1 cellular context compared by ENCODE assay signal in the genomic region with DNA sequence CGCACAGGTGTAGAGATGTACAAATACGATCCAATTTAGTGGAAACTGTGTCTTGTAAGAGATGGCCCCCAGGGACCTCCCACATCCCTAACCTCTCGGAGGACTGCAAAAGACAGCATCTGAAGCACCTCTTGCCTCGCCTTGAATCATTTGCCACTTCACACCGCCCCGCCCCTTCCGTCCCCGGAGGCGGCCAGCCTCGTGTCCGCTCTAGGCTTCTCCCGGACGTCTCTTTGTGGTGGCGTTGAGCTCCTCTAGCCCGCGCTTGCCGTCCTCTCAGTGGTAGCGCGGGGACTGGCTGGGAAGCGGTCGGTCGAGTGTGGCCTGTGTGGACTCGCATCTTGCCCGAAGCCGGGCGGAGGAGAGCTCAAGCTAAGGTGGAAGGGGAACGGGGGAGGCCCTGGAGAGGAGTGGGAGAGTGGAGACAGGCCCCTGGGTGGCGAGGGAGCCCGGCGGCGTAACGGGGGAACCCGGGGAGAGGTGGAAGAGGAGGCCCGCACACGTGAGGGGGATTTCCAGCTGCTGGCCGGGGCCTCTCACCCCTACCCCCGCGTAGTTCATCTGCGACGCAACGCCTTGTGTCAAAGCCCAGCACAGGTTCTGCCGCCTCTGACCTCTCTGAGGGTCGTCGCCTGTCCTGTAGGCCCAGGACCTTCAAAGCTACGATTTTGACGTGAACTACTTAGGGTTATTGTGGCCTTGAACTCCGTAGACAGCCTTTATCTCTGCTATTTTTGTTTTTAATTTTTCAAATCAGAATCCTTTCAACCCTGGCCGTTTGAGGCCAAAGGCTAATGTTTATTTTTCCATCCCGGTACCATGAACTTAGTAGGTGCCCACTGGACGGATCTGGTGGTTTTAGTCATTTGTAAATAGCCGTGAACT.
A peak's percentile ranks its signal among the peaks of the same experiment; 100 is the strongest.
TF ChIP-seq lines count a peak whose summit lies in the region.

A gene (plus strand): TSS at position 279 of the 885 bp plus-strand sequence. CDS start 7,845 bp downstream, outside the sequence.

TF ChIP-seq in HEK293, 187 proteins besides CTCF, POLR2A, EP300 and RAD21 (continued from another document and continues in another):
- TF ChIP-seq, protein P1, sequence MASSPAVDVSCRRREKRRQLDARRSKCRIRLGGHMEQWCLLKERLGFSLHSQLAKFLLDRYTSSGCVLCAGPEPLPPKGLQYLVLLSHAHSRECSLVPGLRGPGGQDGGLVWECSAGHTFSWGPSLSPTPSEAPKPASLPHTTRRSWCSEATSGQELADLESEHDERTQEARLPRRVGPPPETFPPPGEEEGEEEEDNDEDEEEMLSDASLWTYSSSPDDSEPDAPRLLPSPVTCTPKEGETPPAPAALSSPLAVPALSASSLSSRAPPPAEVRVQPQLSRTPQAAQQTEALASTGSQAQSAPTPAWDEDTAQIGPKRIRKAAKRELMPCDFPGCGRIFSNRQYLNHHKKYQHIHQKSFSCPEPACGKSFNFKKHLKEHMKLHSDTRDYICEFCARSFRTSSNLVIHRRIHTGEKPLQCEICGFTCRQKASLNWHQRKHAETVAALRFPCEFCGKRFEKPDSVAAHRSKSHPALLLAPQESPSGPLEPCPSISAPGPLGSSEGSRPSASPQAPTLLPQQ (tag by site-specific recombination; IDR thresholded peaks at IDR 0.05), result peak; percentile 70
- TF ChIP-seq ZNF629 (tag by site-specific recombination; IDR thresholded peaks at IDR 0.05), result peak; percentile 78
- TF ChIP-seq SP7 (tag by site-specific recombination; IDR thresholded peaks at IDR 0.05), result peak; percentile 82
- TF ChIP-seq ZBTB20 (tag by site-specific recombination; IDR thresholded peaks at IDR 0.05), result peak; percentile 90
- TF ChIP-seq MZF1 (tag by site-specific recombination; IDR thresholded peaks at IDR 0.05; ENCODE audit: borderline replicate concordance), result 0 out of 2 replicates have a peak, but pooled peaks have one; percentile 47
- peak; percentile 18; the same call in 1 of the 2 replicates for TF ChIP-seq HOXD13 (CRISPR knock-in tag; IDR thresholded peaks at IDR 0.05; ENCODE audit: borderline replicate concordance)
- peak; percentile 53; the same call in 1 of the 2 replicates for TF ChIP-seq ZNF600 (tag by site-specific recombination; IDR thresholded peaks at IDR 0.05)
- peak; percentile 64 for TF ChIP-seq ZEB2 (tag by site-specific recombination; IDR thresholded peaks at IDR 0.05)
- TF ChIP-seq WT1 (tag by site-specific recombination; IDR thresholded peaks at IDR 0.05), result 0 out of 2 replicates have a peak, but pooled peaks have one; percentile 12
- TF ChIP-seq KLF16 (tag by site-specific recombination; IDR thresholded peaks at IDR 0.05), result peak; percentile 57; the same call in 1 of the 2 replicates
- peak; percentile 91 for TF ChIP-seq ZBTB48 (tag by site-specific recombination; IDR thresholded peaks at IDR 0.05)
- TF ChIP-seq ZNF561 (tag by site-specific recombination; IDR thresholded peaks at IDR 0.05; ENCODE audit: borderline replicate concordance), result no peak
- 0 out of 2 replicates have a peak, but pooled peaks have one; percentile 3 for TF ChIP-seq ZNF664 (tag by site-specific recombination; IDR thresholded peaks at IDR 0.05)
- TF ChIP-seq SP3 (tag by site-specific recombination; IDR thresholded peaks at IDR 0.05), result peak; percentile 88
- TF ChIP-seq ZBTB8A (tag by site-specific recombination; IDR thresholded peaks at IDR 0.05), result peak; percentile 32; the same call in 1 of the 2 replicates
- peak; percentile 72 for TF ChIP-seq KLF8 (tag by site-specific recombination; IDR thresholded peaks at IDR 0.05)
- TF ChIP-seq ZNF76 (tag by site-specific recombination; IDR thresholded peaks at IDR 0.05; ENCODE audit: borderline replicate concordance, low read depth), result peak; percentile 77
- TF ChIP-seq SP2 (tag by site-specific recombination; IDR thresholded peaks at IDR 0.05), result peak; percentile 85
- TF ChIP-seq TCF7L2 (IDR thresholded peaks at IDR 0.05; ENCODE audit: borderline replicate concordance, low read depth, low read length), result no peak
- TF ChIP-seq ZNF2 (tag by site-specific recombination; IDR thresholded peaks at IDR 0.05), result peak; percentile 40; the same call in 1 of the 2 replicates
- TF ChIP-seq ZNF140 (tag by site-specific recombination; IDR thresholded peaks at IDR 0.05), result no peak
- peak; percentile 69 for TF ChIP-seq ZNF335 (tag by site-specific recombination; conservative IDR thresholded peaks at IDR 0.05)
- TF ChIP-seq, protein P2, sequence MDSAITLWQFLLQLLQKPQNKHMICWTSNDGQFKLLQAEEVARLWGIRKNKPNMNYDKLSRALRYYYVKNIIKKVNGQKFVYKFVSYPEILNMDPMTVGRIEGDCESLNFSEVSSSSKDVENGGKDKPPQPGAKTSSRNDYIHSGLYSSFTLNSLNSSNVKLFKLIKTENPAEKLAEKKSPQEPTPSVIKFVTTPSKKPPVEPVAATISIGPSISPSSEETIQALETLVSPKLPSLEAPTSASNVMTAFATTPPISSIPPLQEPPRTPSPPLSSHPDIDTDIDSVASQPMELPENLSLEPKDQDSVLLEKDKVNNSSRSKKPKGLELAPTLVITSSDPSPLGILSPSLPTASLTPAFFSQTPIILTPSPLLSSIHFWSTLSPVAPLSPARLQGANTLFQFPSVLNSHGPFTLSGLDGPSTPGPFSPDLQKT (IDR thresholded peaks at IDR 0.05; ENCODE audit: borderline replicate concordance, low read depth, low read length), result no peak
- TF ChIP-seq ZNF558 (tag by site-specific recombination; IDR thresholded peaks at IDR 0.05), result peak; percentile 42; the same call in 1 of the 2 replicates
- TF ChIP-seq ZNF501 (tag by site-specific recombination; IDR thresholded peaks at IDR 0.05), result peak; percentile 95
- TF ChIP-seq ZNF184 (tag by site-specific recombination; IDR thresholded peaks at IDR 0.05), result 0 out of 2 replicates have a peak, but pooled peaks have one; percentile 16
- TF ChIP-seq, protein P3, sequence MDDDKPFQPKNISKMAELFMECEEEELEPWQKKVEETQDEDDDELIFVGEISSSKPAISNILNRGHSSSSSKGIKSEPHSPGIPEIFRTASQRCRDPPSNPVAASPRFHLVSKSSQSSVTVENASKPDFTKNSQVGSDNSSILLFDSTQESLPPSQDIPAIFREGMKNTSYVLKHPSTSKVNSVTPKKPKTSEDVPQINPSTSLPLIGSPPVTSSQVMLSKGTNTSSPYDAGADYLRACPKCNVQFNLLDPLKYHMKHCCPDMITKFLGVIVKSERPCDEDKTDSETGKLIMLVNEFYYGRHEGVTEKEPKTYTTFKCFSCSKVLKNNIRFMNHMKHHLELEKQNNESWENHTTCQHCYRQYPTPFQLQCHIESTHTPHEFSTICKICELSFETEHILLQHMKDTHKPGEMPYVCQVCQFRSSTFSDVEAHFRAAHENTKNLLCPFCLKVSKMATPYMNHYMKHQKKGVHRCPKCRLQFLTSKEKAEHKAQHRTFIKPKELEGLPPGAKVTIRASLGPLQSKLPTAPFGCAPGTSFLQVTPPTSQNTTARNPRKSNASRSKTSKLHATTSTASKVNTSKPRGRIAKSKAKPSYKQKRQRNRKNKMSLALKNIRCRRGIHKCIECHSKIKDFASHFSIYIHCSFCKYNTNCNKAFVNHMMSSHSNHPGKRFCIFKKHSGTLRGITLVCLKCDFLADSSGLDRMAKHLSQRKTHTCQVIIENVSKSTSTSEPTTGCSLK (tag by site-specific recombination; IDR thresholded peaks at IDR 0.05), result no peak
- peak; percentile 46; the same call in 1 of the 2 replicates for TF ChIP-seq ZFP69B (tag by site-specific recombination; IDR thresholded peaks at IDR 0.05)
- TF ChIP-seq GLIS1 (tag by site-specific recombination; IDR thresholded peaks at IDR 0.05), result peak; percentile 44
- TF ChIP-seq KLF9 (tag by site-specific recombination; IDR thresholded peaks at IDR 0.05; ENCODE audit: low read depth), result peak; percentile 85
- TF ChIP-seq, protein P4, sequence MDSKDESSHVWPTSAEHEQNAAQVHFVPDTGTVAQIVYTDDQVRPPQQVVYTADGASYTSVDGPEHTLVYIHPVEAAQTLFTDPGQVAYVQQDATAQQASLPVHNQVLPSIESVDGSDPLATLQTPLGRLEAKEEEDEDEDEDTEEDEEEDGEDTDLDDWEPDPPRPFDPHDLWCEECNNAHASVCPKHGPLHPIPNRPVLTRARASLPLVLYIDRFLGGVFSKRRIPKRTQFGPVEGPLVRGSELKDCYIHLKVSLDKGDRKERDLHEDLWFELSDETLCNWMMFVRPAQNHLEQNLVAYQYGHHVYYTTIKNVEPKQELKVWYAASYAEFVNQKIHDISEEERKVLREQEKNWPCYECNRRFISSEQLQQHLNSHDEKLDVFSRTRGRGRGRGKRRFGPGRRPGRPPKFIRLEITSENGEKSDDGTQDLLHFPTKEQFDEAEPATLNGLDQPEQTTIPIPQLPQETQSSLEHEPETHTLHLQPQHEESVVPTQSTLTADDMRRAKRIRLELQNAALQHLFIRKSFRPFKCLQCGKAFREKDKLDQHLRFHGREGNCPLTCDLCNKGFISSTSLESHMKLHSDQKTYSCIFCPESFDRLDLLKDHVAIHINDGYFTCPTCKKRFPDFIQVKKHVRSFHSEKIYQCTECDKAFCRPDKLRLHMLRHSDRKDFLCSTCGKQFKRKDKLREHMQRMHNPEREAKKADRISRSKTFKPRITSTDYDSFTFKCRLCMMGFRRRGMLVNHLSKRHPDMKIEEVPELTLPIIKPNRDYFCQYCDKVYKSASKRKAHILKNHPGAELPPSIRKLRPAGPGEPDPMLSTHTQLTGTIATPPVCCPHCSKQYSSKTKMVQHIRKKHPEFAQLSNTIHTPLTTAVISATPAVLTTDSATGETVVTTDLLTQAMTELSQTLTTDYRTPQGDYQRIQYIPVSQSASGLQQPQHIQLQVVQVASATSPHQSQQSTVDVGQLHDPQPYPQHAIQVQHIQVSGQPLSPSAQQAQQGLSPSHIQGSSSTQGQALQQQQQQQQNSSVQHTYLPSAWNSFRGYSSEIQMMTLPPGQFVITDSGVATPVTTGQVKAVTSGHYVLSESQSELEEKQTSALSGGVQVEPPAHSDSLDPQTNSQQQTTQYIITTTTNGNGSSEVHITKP (tag by site-specific recombination; IDR thresholded peaks at IDR 0.05), result peak; percentile 62
- TF ChIP-seq ZNF610 (tag by site-specific recombination; IDR thresholded peaks at IDR 0.05; ENCODE audit: borderline replicate concordance), result 0 out of 2 replicates have a peak, but pooled peaks have one; percentile 53
- TF ChIP-seq, protein P5, sequence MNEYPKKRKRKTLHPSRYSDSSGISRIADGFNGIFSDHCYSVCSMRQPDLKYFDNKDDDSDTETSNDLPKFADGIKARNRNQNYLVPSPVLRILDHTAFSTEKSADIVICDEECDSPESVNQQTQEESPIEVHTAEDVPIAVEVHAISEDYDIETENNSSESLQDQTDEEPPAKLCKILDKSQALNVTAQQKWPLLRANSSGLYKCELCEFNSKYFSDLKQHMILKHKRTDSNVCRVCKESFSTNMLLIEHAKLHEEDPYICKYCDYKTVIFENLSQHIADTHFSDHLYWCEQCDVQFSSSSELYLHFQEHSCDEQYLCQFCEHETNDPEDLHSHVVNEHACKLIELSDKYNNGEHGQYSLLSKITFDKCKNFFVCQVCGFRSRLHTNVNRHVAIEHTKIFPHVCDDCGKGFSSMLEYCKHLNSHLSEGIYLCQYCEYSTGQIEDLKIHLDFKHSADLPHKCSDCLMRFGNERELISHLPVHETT (tag by site-specific recombination; IDR thresholded peaks at IDR 0.05), result peak; percentile 63
- peak; percentile 69 for TF ChIP-seq ZFHX2 (tag by site-specific recombination; conservative IDR thresholded peaks at IDR 0.05)
- TF ChIP-seq ZBTB7A (tag by site-specific recombination; IDR thresholded peaks at IDR 0.05; ENCODE audit: low read depth), result 0 out of 2 replicates have a peak, but pooled peaks have one; percentile 19
- peak; percentile 76 for TF ChIP-seq TRIM28 (IDR thresholded peaks at IDR 0.05; ENCODE audit: borderline replicate concordance, low read length)
- TF ChIP-seq ZNF302 (tag by site-specific recombination; IDR thresholded peaks at IDR 0.05; ENCODE audit: low read depth), result no peak
- TF ChIP-seq, protein P6, sequence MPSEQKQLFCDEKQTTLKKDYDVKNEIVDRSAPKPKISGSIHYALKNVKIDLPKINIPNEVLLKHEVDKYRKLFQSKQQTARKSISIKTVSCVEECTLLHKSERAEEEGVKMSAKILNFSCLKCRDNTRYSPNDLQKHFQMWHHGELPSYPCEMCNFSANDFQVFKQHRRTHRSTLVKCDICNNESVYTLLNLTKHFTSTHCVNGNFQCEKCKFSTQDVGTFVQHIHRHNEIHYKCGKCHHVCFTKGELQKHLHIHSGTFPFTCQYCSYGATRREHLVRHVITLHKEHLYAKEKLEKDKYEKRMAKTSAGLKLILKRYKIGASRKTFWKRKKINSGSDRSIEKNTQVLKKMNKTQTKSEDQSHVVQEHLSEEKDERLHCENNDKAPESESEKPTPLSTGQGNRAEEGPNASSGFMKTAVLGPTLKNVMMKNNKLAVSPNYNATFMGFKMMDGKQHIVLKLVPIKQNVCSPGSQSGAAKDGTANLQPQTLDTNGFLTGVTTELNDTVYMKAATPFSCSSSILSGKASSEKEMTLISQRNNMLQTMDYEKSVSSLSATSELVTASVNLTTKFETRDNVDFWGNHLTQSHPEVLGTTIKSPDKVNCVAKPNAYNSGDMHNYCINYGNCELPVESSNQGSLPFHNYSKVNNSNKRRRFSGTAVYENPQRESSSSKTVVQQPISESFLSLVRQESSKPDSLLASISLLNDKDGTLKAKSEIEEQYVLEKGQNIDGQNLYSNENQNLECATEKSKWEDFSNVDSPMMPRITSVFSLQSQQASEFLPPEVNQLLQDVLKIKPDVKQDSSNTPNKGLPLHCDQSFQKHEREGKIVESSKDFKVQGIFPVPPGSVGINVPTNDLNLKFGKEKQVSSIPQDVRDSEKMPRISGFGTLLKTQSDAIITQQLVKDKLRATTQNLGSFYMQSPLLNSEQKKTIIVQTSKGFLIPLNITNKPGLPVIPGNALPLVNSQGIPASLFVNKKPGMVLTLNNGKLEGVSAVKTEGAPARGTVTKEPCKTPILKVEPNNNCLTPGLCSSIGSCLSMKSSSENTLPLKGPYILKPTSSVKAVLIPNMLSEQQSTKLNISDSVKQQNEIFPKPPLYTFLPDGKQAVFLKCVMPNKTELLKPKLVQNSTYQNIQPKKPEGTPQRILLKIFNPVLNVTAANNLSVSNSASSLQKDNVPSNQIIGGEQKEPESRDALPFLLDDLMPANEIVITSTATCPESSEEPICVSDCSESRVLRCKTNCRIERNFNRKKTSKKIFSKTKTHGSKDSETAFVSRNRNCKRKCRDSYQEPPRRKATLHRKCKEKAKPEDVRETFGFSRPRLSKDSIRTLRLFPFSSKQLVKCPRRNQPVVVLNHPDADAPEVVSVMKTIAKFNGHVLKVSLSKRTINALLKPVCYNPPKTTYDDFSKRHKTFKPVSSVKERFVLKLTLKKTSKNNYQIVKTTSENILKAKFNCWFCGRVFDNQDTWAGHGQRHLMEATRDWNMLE (tag by site-specific recombination; conservative IDR thresholded peaks at IDR 0.05; ENCODE audit: low read depth), result peak; percentile 95
- TF ChIP-seq, protein P7, sequence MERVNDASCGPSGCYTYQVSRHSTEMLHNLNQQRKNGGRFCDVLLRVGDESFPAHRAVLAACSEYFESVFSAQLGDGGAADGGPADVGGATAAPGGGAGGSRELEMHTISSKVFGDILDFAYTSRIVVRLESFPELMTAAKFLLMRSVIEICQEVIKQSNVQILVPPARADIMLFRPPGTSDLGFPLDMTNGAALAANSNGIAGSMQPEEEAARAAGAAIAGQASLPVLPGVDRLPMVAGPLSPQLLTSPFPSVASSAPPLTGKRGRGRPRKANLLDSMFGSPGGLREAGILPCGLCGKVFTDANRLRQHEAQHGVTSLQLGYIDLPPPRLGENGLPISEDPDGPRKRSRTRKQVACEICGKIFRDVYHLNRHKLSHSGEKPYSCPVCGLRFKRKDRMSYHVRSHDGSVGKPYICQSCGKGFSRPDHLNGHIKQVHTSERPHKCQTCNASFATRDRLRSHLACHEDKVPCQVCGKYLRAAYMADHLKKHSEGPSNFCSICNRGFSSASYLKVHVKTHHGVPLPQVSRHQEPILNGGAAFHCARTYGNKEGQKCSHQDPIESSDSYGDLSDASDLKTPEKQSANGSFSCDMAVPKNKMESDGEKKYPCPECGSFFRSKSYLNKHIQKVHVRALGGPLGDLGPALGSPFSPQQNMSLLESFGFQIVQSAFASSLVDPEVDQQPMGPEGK (tag by site-specific recombination; IDR thresholded peaks at IDR 0.05), result peak; percentile 44
- no peak for TF ChIP-seq ZSCAN23 (tag by site-specific recombination; IDR thresholded peaks at IDR 0.05)
